In genomic region chr19:7427944-7428343, GRCh38 we compare ENCODE assay signal across 1 cellular context.
TF ChIP-seq lines count a peak whose summit lies in the region.

No MANE protein-coding gene starts in this region.

TF ChIP-seq in GM12878, 131 proteins besides CTCF, POLR2A, EP300 and RAD21 (continued from another document):
- TF ChIP-seq SKIL (IDR thresholded peaks at IDR 0.05; ENCODE audit: low read depth, poor library complexity, severe bottlenecking) (no peak), TARDBP (IDR thresholded peaks at IDR 0.05; ENCODE audit: borderline replicate concordance) (no peak), ATF7 (IDR thresholded peaks at IDR 0.05; ENCODE audit: low read depth) (no peak)
